9 cellular contexts compared by ENCODE assay signal in the genomic region with DNA sequence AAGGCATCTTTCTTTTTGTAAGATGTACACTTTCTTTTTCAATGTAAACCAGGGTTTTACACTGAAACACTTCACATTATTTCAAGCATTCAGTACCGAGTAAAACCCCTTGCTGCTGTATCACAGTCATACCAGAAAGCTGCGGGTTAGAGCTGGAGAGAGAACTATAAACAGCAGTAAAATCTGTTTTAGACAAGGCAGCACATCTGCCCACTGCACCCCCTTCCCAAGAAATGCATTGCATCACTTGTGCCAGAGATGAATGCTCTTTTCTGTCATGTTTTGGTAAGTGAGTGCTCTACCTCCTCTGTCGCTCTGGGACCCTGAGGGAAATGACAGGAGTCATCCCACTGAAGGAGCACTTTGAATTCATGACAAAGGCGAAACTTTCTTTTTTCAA.
DNase-seq lines count a peak whose midpoint lies in the region; ATAC-seq and TF ChIP-seq lines count a peak whose summit lies in the region.
"Had no signal": no experiment of that assay in that cellular context is flagged by ENCODE, and none has a peak within 500 bp of the region (broad histone marks: within the 10 kb centered on the region; RNA-seq: fewer than 3 reads in every experiment).

No MANE protein-coding gene starts in this region.

- peaks cover 0 to 13% of the 10 kb centered on the region in 2 donors for H3K4me1 ChIP-seq in ascending aorta
- H3K4me1 ChIP-seq in subcutaneous abdominal adipose tissue (ENCODE audit: control insufficient read depth in 5 of 5, insufficient read depth in 5 of 5, low read length in 5 of 5): peaks cover 2 to 16% (median 12%) of the 10 kb centered on the region in 5 donors

- no peak overlapping the region for H3K4me3 Mint-ChIP-seq in glutamatergic neuron (ENCODE audit: unreplicated experiment)

- TF ChIP-seq CTCF in ascending aorta (IDR thresholded peaks at IDR 0.05) (no peak), glutamatergic neuron (IDR thresholded peaks at IDR 0.05; ENCODE audit: partially characterized antibody, unreplicated experiment) (no peak)

- H3K36me3 ChIP-seq in ascending aorta (no peaks in the 10 kb centered on the region), subcutaneous abdominal adipose tissue (ENCODE audit: control insufficient read depth in 5 of 5, insufficient read depth in 5 of 5, low read length in 5 of 5) (no peaks in the 10 kb centered on the region)

- H3K36me3 Mint-ChIP-seq in glutamatergic neuron (ENCODE audit: unreplicated experiment): no peaks in the 10 kb centered on the region

- H3K4me1 Mint-ChIP-seq in glutamatergic neuron (ENCODE audit: low read depth, unreplicated experiment): peaks cover 2% of the 10 kb centered on the region

- peak; percentile 68 for DNase-seq in activated CD8-positive, alpha-beta memory T cell treated with anti-CD3 and anti-CD28 coated beads, Interleukin-2, amount 50 U/mL, for 48 hours
- no peak for DNase-seq in activated CD8-positive, alpha-beta memory T cell treated with anti-CD3 and anti-CD28 coated beads for 24 hours
- DNase-seq in ascending aorta (ENCODE audit: low spot score in 2 of 2): no peak
- DNase-seq in glutamatergic neuron: no peak
- no peak for DNase-seq in 8988T
- no peak for DNase-seq in glomerular visceral epithelial cell (ENCODE audit: extremely low spot score)

- ATAC-seq in HG03159 (IDR thresholded peaks at IDR 0.05; ENCODE audit: unreplicated experiment): peak; percentile 84

- H3K27ac Mint-ChIP-seq in glutamatergic neuron (ENCODE audit: unreplicated experiment): no peak overlapping the region

- peaks cover 2% of the 10 kb centered on the region for H3K9me3 Mint-ChIP-seq in glutamatergic neuron (ENCODE audit: unreplicated experiment)

- no peak overlapping the region for H3K9ac ChIP-seq in subcutaneous abdominal adipose tissue (ENCODE audit: low read length in 5 of 5)

- no peaks in the 10 kb centered on the region for H3K27me3 Mint-ChIP-seq in glutamatergic neuron (ENCODE audit: unreplicated experiment)

- intact Hi-C loops in ascending aorta (cut with DNase I): loop anchor here (5.0 kb wide), 1 partner anchor 73 kb away; no protein-coding TSS in a partner anchor

- H3K4me3 ChIP-seq in ascending aorta (peak overlapping the region; percentile 4 to 53), subcutaneous abdominal adipose tissue (ENCODE audit: low read depth in 1 of 5, low read length in 5 of 5) (no peak overlapping the region)
- H3K4me3 ChIP-seq: BLaER1 treated with 17β-estradiol and CSF1 and Interleukin-3, amounts not matched to agents 10 nM and 100 nM had no signal

- H3K27me3 ChIP-seq in ascending aorta: no peaks in the 10 kb centered on the region
- no peaks in the 10 kb centered on the region for H3K27me3 ChIP-seq in subcutaneous abdominal adipose tissue (ENCODE audit: control insufficient read depth in 5 of 5, insufficient read depth in 4 of 5, low read length in 5 of 5)
- H3K27me3 ChIP-seq: BLaER1 treated with 17β-estradiol and CSF1 and Interleukin-3, amounts not matched to agents 10 nM and 100 nM had no signal

- H3K27ac ChIP-seq in ascending aorta (peak overlapping the region; percentile 53 to 60), subcutaneous abdominal adipose tissue (ENCODE audit: low read depth, low read length) (peak overlapping the region; percentile 19)

- H3K9me3 ChIP-seq in ascending aorta (no peaks in the 10 kb centered on the region), subcutaneous abdominal adipose tissue (ENCODE audit: control insufficient read depth in 5 of 5, low read length in 5 of 5) (no peaks in the 10 kb centered on the region)

Comparison
In these comparisons a context has a peak if more than half of its experiments do, and no peak if none do; other contexts are left out.
1. H3K4me3 ChIP-seq: peak in ascending aorta (2 of 2); none in subcutaneous abdominal adipose tissue (0 of 5).